ENCODE assay signal across 11 cellular contexts in the genomic region with DNA sequence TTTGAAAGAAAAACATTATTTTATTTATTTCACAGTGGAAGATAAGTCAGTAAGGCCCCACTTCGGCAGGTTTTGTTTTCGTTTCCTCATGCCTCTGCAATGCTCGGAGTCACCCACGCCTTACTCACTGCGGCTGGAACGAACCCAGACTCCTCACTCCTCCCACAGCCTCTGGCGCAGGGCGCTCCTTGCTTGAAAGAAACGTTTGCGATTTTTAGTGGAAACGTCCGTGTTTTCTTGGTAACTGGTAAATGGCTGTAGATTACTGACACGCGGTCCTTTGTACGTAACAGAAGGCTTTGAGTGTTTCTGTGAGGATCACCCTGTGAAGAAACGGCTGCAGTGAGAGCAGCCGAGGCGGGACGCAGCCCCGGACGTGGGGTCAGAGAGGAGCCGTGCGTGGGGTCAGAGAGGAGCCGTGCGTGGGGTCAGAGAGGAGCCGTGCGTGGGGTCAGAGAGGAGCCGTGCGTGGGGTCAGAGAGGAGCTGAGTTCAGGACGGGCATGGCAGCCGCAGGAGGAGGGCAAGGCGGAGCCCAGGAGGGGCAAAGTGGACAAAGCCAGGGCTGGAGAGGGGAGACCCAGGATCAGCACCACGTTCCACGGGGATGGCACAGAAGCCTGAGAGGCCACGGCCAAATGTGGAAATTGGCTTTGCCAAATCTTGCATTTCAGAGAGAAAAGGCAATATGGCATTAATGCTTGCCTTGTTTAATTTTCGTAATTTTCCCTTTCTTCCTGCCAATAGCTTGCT.
DNase-seq lines count a peak whose midpoint lies in the region; ATAC-seq, FAIRE-seq and TF ChIP-seq lines count a peak whose summit lies in the region.
"Had no signal": no experiment of that assay in that cellular context is flagged by ENCODE, and none has a peak within 500 bp of the region (broad histone marks: within the 10 kb centered on the region; RNA-seq: fewer than 3 reads in every experiment).

No MANE protein-coding gene starts in this region.

- H3K4me3 ChIP-seq in GM12878 (no peak overlapping the region), stomach smooth muscle (ENCODE audit: low read length in 2 of 2) (peak overlapping the region; percentile 73 to 76)

- no peak overlapping the region for H2BK120ac ChIP-seq in H9 (ENCODE audit: low read depth, low read length, poor library complexity, severe bottlenecking)

- peak; percentile 88 for DNase-seq in HCEC 1CT
- no peak for DNase-seq in GM12878 (ENCODE audit: low read depth, low spot score)
- peak; percentile 88 for DNase-seq in kidney glomerular epithelial cell (lab: John Stamatoyannopoulos, UW)
- no peak for DNase-seq in H9
- no peak for DNase-seq in T-cell
- no peak for DNase-seq in midbrain (lab: John Stamatoyannopoulos, UW)

- H3K23ac ChIP-seq in H9 (ENCODE audit: insufficient read length, low read depth, low read length) = no peak overlapping the region

- no peak overlapping the region for H3K9ac ChIP-seq in GM12878 (ENCODE audit: control insufficient read depth, insufficient read depth, low read length)
- peak overlapping the region; percentile 72 to 79 for H3K9ac ChIP-seq in stomach smooth muscle (ENCODE audit: low read length in 2 of 2)
- H3K9ac ChIP-seq in H9 (ENCODE audit: extremely low read depth, insufficient read length, low read length) = no peak overlapping the region

- H3K4ac ChIP-seq in H9 (ENCODE audit: low read depth, low read length) = no peak overlapping the region

- CTCF ChIA-PET in GM12878 (lab: Yijun Ruan, JAX) (no interaction called here), T-cell (lab: Charles Lee) (no interaction called here)

- no peak overlapping the region for H2AK5ac ChIP-seq in H9 (ENCODE audit: insufficient read length, low read length)

- H3K36me3 ChIP-seq in GM12878 (ENCODE audit: control insufficient read depth in 2 of 2, insufficient read depth in 2 of 2, low read length in 1 of 2) (no peaks in the 10 kb centered on the region), stomach smooth muscle (ENCODE audit: control insufficient read depth in 2 of 2, insufficient read depth in 2 of 2, low read length in 2 of 2) (peaks cover 0 to 2% of the 10 kb centered on the region in 2 donors)

- no peak overlapping the region for H3K18ac ChIP-seq in H9 (ENCODE audit: insufficient read length, low read depth, low read length)

- H3K4me2 ChIP-seq in GM12878 (ENCODE audit: control insufficient read depth, insufficient read depth) = no peak overlapping the region
- H3K4me2 ChIP-seq in H9 (ENCODE audit: insufficient read depth, insufficient read length, low read length) = no peak overlapping the region

- H3K27me3 ChIP-seq in GM12878 (replicated peaks in 1 of 2; ENCODE audit: control insufficient read depth in 2 of 2, insufficient read depth in 2 of 2, low read length in 1 of 2) (no peaks in the 10 kb centered on the region), stomach smooth muscle (ENCODE audit: control insufficient read depth in 1 of 2, insufficient read depth in 2 of 2, low read length in 2 of 2) (no peaks in the 10 kb centered on the region), H9 (ENCODE audit: insufficient read depth, low read length) (no peaks in the 10 kb centered on the region)

- no peak overlapping the region for H3T11ph ChIP-seq in H9 (ENCODE audit: low read length)

- intact Hi-C loops in GM12878 (cut with micrococcal nuclease; ENCODE audit: unreplicated experiment) = no loop called here

- no peak overlapping the region for H4K5ac ChIP-seq in H9 (ENCODE audit: insufficient read length, low read depth, low read length)

- no peak overlapping the region for H2BK5ac ChIP-seq in H9 (ENCODE audit: insufficient read length, low read length)

- H3K4me1 Mint-ChIP-seq in H9 (peaks cover 0 to 4% of the 10 kb centered on the region in 2 experiments; a peak in 1 of 4 replicates), T-cell (no peaks in the 10 kb centered on the region)

- no peak overlapping the region; the same call in 1 of the 2 replicates for H3K14ac ChIP-seq in H9 (ENCODE audit: insufficient read depth, low read length)

- H3K36me3 Mint-ChIP-seq in H9 (ENCODE audit: insufficient read depth in 1 of 3, low read depth in 3 of 3) = no peaks in the 10 kb centered on the region; a peak in 1 of 7 replicates
- H3K36me3 Mint-ChIP-seq in T-cell = no peaks in the 10 kb centered on the region

- H2AFZ ChIP-seq in GM12878 (ENCODE audit: control insufficient read depth, low read depth, low read length) = no peak overlapping the region
- H2AFZ ChIP-seq in H9 (ENCODE audit: low read length) = no peak overlapping the region

- no peak for TF ChIP-seq POLR2A in GM12878 (IDR thresholded peaks at IDR 0.05; ENCODE audit: low read depth, low read length)

- H2BK15ac ChIP-seq in H9 (ENCODE audit: low read depth, low read length) = no peak overlapping the region

- H3K56ac ChIP-seq in H9 (ENCODE audit: insufficient read length, low read depth, low read length) = no peak overlapping the region

- H4K20me1 ChIP-seq in GM12878 (ENCODE audit: control insufficient read depth, insufficient read depth) (no peaks in the 10 kb centered on the region), H9 (ENCODE audit: control insufficient read depth, insufficient read depth, insufficient read length) (no peaks in the 10 kb centered on the region)

- no peaks in the 10 kb centered on the region; the same call in 1 of the 2 replicates for H3K27me3 Mint-ChIP-seq in H9 (ENCODE audit: low read depth)
- no peaks in the 10 kb centered on the region for H3K27me3 Mint-ChIP-seq in T-cell

- no peaks in the 10 kb centered on the region for H3K4me1 ChIP-seq in GM12878 (ENCODE audit: control insufficient read depth, insufficient read depth, low read length)
- H3K4me1 ChIP-seq in stomach smooth muscle (ENCODE audit: control insufficient read depth, insufficient read depth, low read length) = peaks cover 6% of the 10 kb centered on the region
- H3K4me1 ChIP-seq in H9 (ENCODE audit: insufficient read depth, low read length) = no peaks in the 10 kb centered on the region

- 59% methylated on average over 29 of the region's 36 CpGs for WGBS in GM12878 (ENCODE audit: insufficient coverage, insufficient replicate concordance, low lambda C conversion rate, missing lambda C conversion rate)
- no CpG with 5 or more reads among the region's 36 CpGs for WGBS in H9 (ENCODE audit: extremely low coverage, insufficient read length, low lambda C conversion rate)

- H3K23me2 ChIP-seq in H9 (ENCODE audit: insufficient read length, low read depth, low read length, poor library complexity, severe bottlenecking) = no peaks in the 10 kb centered on the region

- POLR2A ChIA-PET in GM12878 (lab: Charles Lee) = no interaction called here
- POLR2A ChIA-PET in T-cell (lab: Charles Lee) = no interaction called here

- in situ Hi-C loops in GM12878 (cut with MboI) = no loop called here

- H3K79me2 ChIP-seq in GM12878 (ENCODE audit: control insufficient read depth, insufficient read depth, low read length) (no peaks in the 10 kb centered on the region), H9 (ENCODE audit: insufficient read depth, low read length) (no peaks in the 10 kb centered on the region)

- BruUV-seq in GM12878 (replicated peaks; lab: Mats Ljungman, UMichigan) = no TSS peak

- TF ChIP-seq RAD21 in GM12878 (IDR thresholded peaks at IDR 0.05; ENCODE audit: insufficient read depth, low read depth, low read length) = no peak

- H4K91ac ChIP-seq in H9 (ENCODE audit: insufficient read length, low read depth, low read length) = no peak overlapping the region

- H2BK20ac ChIP-seq in H9 (ENCODE audit: low read depth, low read length, poor library complexity, severe bottlenecking) = no peak overlapping the region

- TF ChIP-seq CTCF in GM12878 (IDR thresholded peaks at IDR 0.05 in 2 of 3, conservative IDR thresholded peaks at IDR 0.05 in 1 of 3; ENCODE audit: control insufficient read depth in 2 of 3, extremely low read depth in 1 of 3, insufficient read depth in 1 of 3, low read depth in 3 of 3, low read length in 3 of 3) (no peak), H9 (conservative IDR thresholded peaks at IDR 0.05) (no peak)

- SMC1A ChIA-PET in GM12878 (lab: Charles Lee; ENCODE audit: uncharacterized antibody, unreplicated experiment) = no interaction called here

- FAIRE-seq in GM12878 (lab: Jason Lieb, UNC) = no peak
- FAIRE-seq: GM12892, islet of Langerhans had no signal

- no peak overlapping the region for H3K4me3 Mint-ChIP-seq in H9
- H3K4me3 Mint-ChIP-seq in T-cell = no peak overlapping the region

- H3K9me3 ChIP-seq in GM12878 (replicated peaks; ENCODE audit: control insufficient read depth, insufficient read depth, low read length) (no peaks in the 10 kb centered on the region; the same call in 2 of the 3 replicates), stomach smooth muscle (ENCODE audit: control insufficient read depth in 2 of 2, low read length in 2 of 2) (no peaks in the 10 kb centered on the region), H9 (ENCODE audit: control insufficient read depth, low read depth, low read length) (no peaks in the 10 kb centered on the region)

- ATAC-seq in GM12878 (no peak), T-cell (replicated peaks in 1 of 4) (no peak), GM21367 (IDR thresholded peaks at IDR 0.05; ENCODE audit: unreplicated experiment) (no peak)

- no peaks in the 10 kb centered on the region for H3K9me3 Mint-ChIP-seq in H9
- no peaks in the 10 kb centered on the region for H3K9me3 Mint-ChIP-seq in T-cell
- H3K9me3 Mint-ChIP-seq: activated T-helper 2 cell treated with anti-CD3 and anti-CD28 coated beads, Interferon-gamma antibody, Interleukin-2, Interleukin-4, amounts not matched to agents 10 μg/mL and 5 μg/mL and 100 μg/mL, durations not matched to agents 14 hours and 24 hours and 36 hours had no signal

- TF ChIP-seq EP300 in GM12878 (IDR thresholded peaks at IDR 0.05; ENCODE audit: borderline replicate concordance in 1 of 2, control insufficient read depth in 1 of 2, low read depth in 2 of 2, low read length in 2 of 2) = no peak

- H3K27ac ChIP-seq in GM12878 (ENCODE audit: control insufficient read depth, insufficient read depth) (no peak overlapping the region), stomach smooth muscle (ENCODE audit: low read length) (peak overlapping the region; percentile 78), H9 (ENCODE audit: insufficient read length, low read depth, low read length) (no peak overlapping the region)

- H3K27ac Mint-ChIP-seq in H9 (peak overlapping the region in 1 of 3 experiments; percentile 40; a peak in 1 of 7 replicates), T-cell (no peak overlapping the region)
- H3K27ac Mint-ChIP-seq: activated T-helper 2 cell treated with anti-CD3 and anti-CD28 coated beads, Interferon-gamma antibody, Interleukin-2, Interleukin-4, amounts not matched to agents 10 μg/mL and 5 μg/mL and 100 μg/mL, durations not matched to agents 14 hours and 24 hours and 36 hours had no signal

- H4K8ac ChIP-seq in H9 (replicated peaks; ENCODE audit: insufficient read length, low read depth, low read length) = no peak overlapping the region

- RAD21 ChIA-PET in GM12878 (lab: Charles Lee; ENCODE audit: unreplicated experiment) = no interaction called here

- no peak overlapping the region for H2BK12ac ChIP-seq in H9 (ENCODE audit: insufficient read length, low read depth, low read length)

- H3K79me1 ChIP-seq in H9 (ENCODE audit: insufficient read depth, low read depth, low read length, poor library complexity, severe bottlenecking) = no peaks in the 10 kb centered on the region

TF ChIP-seq in GM12878, 131 proteins besides CTCF, POLR2A, EP300 and RAD21 (continues in another document):
- TF ChIP-seq RAD51 (IDR thresholded peaks at IDR 0.05) (no peak), CREB1 (IDR thresholded peaks at IDR 0.05; ENCODE audit: low read depth) (no peak)

Comparison
In these comparisons a context has a peak if more than half of its experiments do, and no peak if none do; other contexts are left out.
1. DNase-seq: peak in HCEC 1CT (single experiment) and kidney glomerular epithelial cell (single experiment); none in GM12878 (single experiment), H9 (single experiment), T-cell (0 of 34) and midbrain (single experiment).
2. H3K9ac ChIP-seq: peak in stomach smooth muscle (2 of 2); none in GM12878 (single experiment) and H9 (single experiment).